In the genomic region with DNA sequence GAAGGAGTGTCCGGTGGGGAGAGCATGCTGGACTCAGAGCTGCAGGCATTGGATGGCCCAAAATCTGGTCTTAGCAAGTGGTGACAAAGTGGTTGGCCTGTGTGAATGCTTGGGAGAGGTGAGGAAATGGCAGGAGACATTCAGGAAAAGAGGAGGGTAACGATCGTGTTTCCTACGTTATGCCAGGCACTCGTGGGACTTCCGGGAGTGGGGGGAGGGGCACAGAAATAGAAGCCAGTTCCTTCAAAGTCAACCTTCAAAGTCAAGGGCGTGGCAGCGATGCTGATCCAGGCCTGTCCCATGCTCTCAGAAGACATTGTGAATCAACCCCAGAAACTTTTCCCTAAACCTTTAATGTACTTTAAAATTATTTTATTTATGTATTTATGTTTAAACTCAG, we compare ENCODE assay signal across 40 cellular contexts. TPM values are rescaled to one million over a fixed set of nuclear protein-coding genes. Genes with fewer than 3 reads are reported as not detected.
"Had no signal": no experiment of that assay in that cellular context is flagged by ENCODE, and none has a peak within 500 bp of the region (broad histone marks: within the 10 kb centered on the region; RNA-seq: fewer than 3 reads in every experiment).

No MANE protein-coding gene starts in this region.

- H3K36me3 ChIP-seq: adrenal gland, breast epithelium, cardiac muscle cell, colonic mucosa, gastrocnemius medialis, heart left ventricle had no signal

- H3K9me3 ChIP-seq: adrenal gland, breast epithelium, colonic mucosa, gastrocnemius medialis, heart left ventricle had no signal

- DNase-seq: activated B cell treated with CpG ODN at 0.5 μM for 24 hours; activated CD4-positive, alpha-beta T cell treated with anti-CD3 and anti-CD28 coated beads for 48 hours; activated CD8-positive, alpha-beta memory T cell treated with anti-CD3 and anti-CD28 coated beads, Interleukin-2, amount 10 ng/mL, durations not matched to agents 7 days and 5 days; activated CD8-positive, alpha-beta memory T cell treated with anti-CD3 and anti-CD28 coated beads, Interleukin-2, amount 50 U/mL, for 4 hours; activated CD8-positive, alpha-beta T cell treated with anti-CD3 and anti-CD28 coated beads for 36 hours; activated effector memory CD4-positive, alpha-beta T cell treated with anti-CD3 and anti-CD28 coated beads, Interleukin-2, amount 50 U/mL, for 16 hours; activated naive CD4-positive, alpha-beta T cell treated with anti-CD3 and anti-CD28 coated beads for 36 hours; activated naive CD8-positive, alpha-beta T cell treated with anti-CD3 and anti-CD28 coated beads for 36 hours; activated naive CD8-positive, alpha-beta T cell treated with anti-CD3 and anti-CD28 coated beads, Interleukin-2, amount 50 U/mL, for 24 hours; activated T-cell treated with anti-CD3 and anti-CD28 coated beads, Interleukin-2, amount 50 U/mL, for 1 hour; activated T-cell treated with anti-CD3 and anti-CD28 coated beads, Interleukin-2, amount 50 U/mL, for 48 hours; adrenal gland; amygdala; aorta; central memory CD4-positive, alpha-beta T cell; cerebellar nuclear complex; colonic mucosa; effector CD8-positive, alpha-beta T cell; foreskin keratinocyte; gastrocnemius medialis; glutamatergic neuron; heart left ventricle; T-helper 1 cell; T-helper 17 cell; T1000; WERI-Rb-1 had no signal

- H3K4me1 ChIP-seq: adrenal gland, colonic mucosa, gastrocnemius medialis had no signal

- H3K27ac Mint-ChIP-seq: activated B cell treated with CpG ODN at 0.5 μM for 24 hours; activated CD8-positive, alpha-beta memory T cell treated with anti-CD3 and anti-CD28 coated beads, Interleukin-2, amount 10 ng/mL, durations not matched to agents 7 days and 5 days; activated CD8-positive, alpha-beta T cell treated with anti-CD3 and anti-CD28 coated beads for 36 hours; activated naive CD4-positive, alpha-beta T cell treated with anti-CD3 and anti-CD28 coated beads for 36 hours; activated naive CD4-positive, alpha-beta T cell treated with anti-CD3 and anti-CD28 coated beads, Interleukin-2, amount 50 U/mL, for 24 hours; activated naive CD8-positive, alpha-beta T cell treated with anti-CD3 and anti-CD28 coated beads for 36 hours; activated naive CD8-positive, alpha-beta T cell treated with anti-CD3 and anti-CD28 coated beads, Interleukin-2, amount 50 U/mL, for 24 hours; activated T-helper 1 cell treated with anti-CD3 and anti-CD28 coated beads, Interleukin-12 subunit alpha, Interleukin-12 subunit beta, Interleukin-2, Interleukin-4 antibody, amounts not matched to agents 30 ng/mL and 10 ng/mL and 1 ng/mL, durations not matched to agents 14 hours and 24 hours and 36 hours; activated T-helper 2 cell treated with anti-CD3 and anti-CD28 coated beads, Interferon-gamma antibody, Interleukin-2, Interleukin-4, amounts not matched to agents 10 μg/mL and 5 μg/mL and 100 μg/mL, durations not matched to agents 14 hours and 24 hours and 36 hours; brain; T-helper 17 cell; T-helper 2 cell treated with Interferon-gamma antibody and Interleukin-4, amounts not matched to agents 5 μg/mL and 100 μg/mL, for 36 hours had no signal

- H3K4me3 Mint-ChIP-seq: activated B cell treated with CpG ODN at 0.5 μM for 24 hours; activated CD8-positive, alpha-beta memory T cell treated with anti-CD3 and anti-CD28 coated beads, Interleukin-2, amount 10 ng/mL, durations not matched to agents 7 days and 5 days; activated CD8-positive, alpha-beta T cell treated with anti-CD3 and anti-CD28 coated beads for 36 hours; activated naive CD4-positive, alpha-beta T cell treated with anti-CD3 and anti-CD28 coated beads for 36 hours; activated naive CD4-positive, alpha-beta T cell treated with anti-CD3 and anti-CD28 coated beads, Interleukin-2, amount 50 U/mL, for 24 hours; activated naive CD8-positive, alpha-beta T cell treated with anti-CD3 and anti-CD28 coated beads for 36 hours; activated naive CD8-positive, alpha-beta T cell treated with anti-CD3 and anti-CD28 coated beads, Interleukin-2, amount 50 U/mL, for 24 hours; activated T-helper 1 cell treated with anti-CD3 and anti-CD28 coated beads, Interleukin-12 subunit alpha, Interleukin-12 subunit beta, Interleukin-2, Interleukin-4 antibody, amounts not matched to agents 30 ng/mL and 10 ng/mL and 1 ng/mL, durations not matched to agents 14 hours and 24 hours and 36 hours; brain; T-helper 17 cell; T-helper 2 cell treated with Interferon-gamma antibody and Interleukin-4, amounts not matched to agents 5 μg/mL and 100 μg/mL, for 36 hours had no signal

- H3K27ac ChIP-seq: adrenal gland, breast epithelium, cardiac muscle cell, colonic mucosa, epithelial cell of prostate, foreskin keratinocyte, gastrocnemius medialis, heart left ventricle, WERI-Rb-1 had no signal

- H3K4me1 Mint-ChIP-seq: activated B cell treated with CpG ODN at 0.5 μM for 24 hours; activated CD8-positive, alpha-beta memory T cell treated with anti-CD3 and anti-CD28 coated beads, Interleukin-2, amount 10 ng/mL, durations not matched to agents 7 days and 5 days; activated naive CD4-positive, alpha-beta T cell treated with anti-CD3 and anti-CD28 coated beads, Interleukin-2, amount 50 U/mL, for 24 hours; activated naive CD8-positive, alpha-beta T cell treated with anti-CD3 and anti-CD28 coated beads for 36 hours; brain had no signal

- ATAC-seq: activated CD4-positive, CD25-positive, alpha-beta regulatory T cell treated with anti-CD3 and anti-CD28 coated beads, Interleukin-2, amount 50 U/mL, for 24 hours; activated CD8-positive, alpha-beta memory T cell treated with anti-CD3 and anti-CD28 coated beads, Interleukin-2, amount 10 ng/mL, durations not matched to agents 7 days and 5 days; activated CD8-positive, alpha-beta T cell treated with anti-CD3 and anti-CD28 coated beads for 36 hours; activated naive CD8-positive, alpha-beta T cell treated with anti-CD3 and anti-CD28 coated beads, Interleukin-2, amount 50 U/mL, for 24 hours; esophagus mucosa; foreskin keratinocyte; gastrocnemius medialis; heart left ventricle; T-helper 17 cell had no signal

- H3K36me3 Mint-ChIP-seq: activated CD8-positive, alpha-beta memory T cell treated with anti-CD3 and anti-CD28 coated beads, Interleukin-2, amount 10 ng/mL, durations not matched to agents 7 days and 5 days; activated naive CD8-positive, alpha-beta T cell treated with anti-CD3 and anti-CD28 coated beads for 36 hours; brain had no signal

- FAIRE-seq: endometrium, endothelial cell of umbilical vein had no signal

- H3K9me3 Mint-ChIP-seq: activated B cell treated with CpG ODN at 0.5 μM for 24 hours; activated CD8-positive, alpha-beta T cell treated with anti-CD3 and anti-CD28 coated beads for 36 hours; activated naive CD4-positive, alpha-beta T cell treated with anti-CD3 and anti-CD28 coated beads for 36 hours; activated naive CD4-positive, alpha-beta T cell treated with anti-CD3 and anti-CD28 coated beads, Interleukin-2, amount 50 U/mL, for 24 hours; activated naive CD8-positive, alpha-beta T cell treated with anti-CD3 and anti-CD28 coated beads for 36 hours; activated naive CD8-positive, alpha-beta T cell treated with anti-CD3 and anti-CD28 coated beads, Interleukin-2, amount 50 U/mL, for 24 hours; activated T-helper 1 cell treated with anti-CD3 and anti-CD28 coated beads, Interleukin-12 subunit alpha, Interleukin-12 subunit beta, Interleukin-2, Interleukin-4 antibody, amounts not matched to agents 30 ng/mL and 10 ng/mL and 1 ng/mL, durations not matched to agents 14 hours and 24 hours and 36 hours; activated T-helper 2 cell treated with anti-CD3 and anti-CD28 coated beads, Interferon-gamma antibody, Interleukin-2, Interleukin-4, amounts not matched to agents 10 μg/mL and 5 μg/mL and 100 μg/mL, durations not matched to agents 14 hours and 24 hours and 36 hours; T-helper 2 cell treated with Interferon-gamma antibody and Interleukin-4, amounts not matched to agents 5 μg/mL and 100 μg/mL, for 36 hours had no signal

- H3K4me3 ChIP-seq: adrenal gland, breast epithelium, cardiac muscle cell, colonic mucosa, gastrocnemius medialis, heart left ventricle had no signal

RNA-seq across cellular contexts. Expression of a gene that starts 3.8 kb away (rescaled TPM):
- total RNA-seq: activated B cell treated with CpG ODN at 0.5 μM for 24 hours; activated CD8-positive, alpha-beta memory T cell treated with anti-CD3 and anti-CD28 coated beads for 36 hours; activated CD8-positive, alpha-beta memory T cell treated with anti-CD3 and anti-CD28 coated beads, Interleukin-2, amount 10 ng/mL, durations not matched to agents 7 days and 5 days; activated CD8-positive, alpha-beta T cell treated with anti-CD3 and anti-CD28 coated beads for 36 hours; activated naive CD4-positive, alpha-beta T cell treated with anti-CD3 and anti-CD28 coated beads for 36 hours; activated naive CD8-positive, alpha-beta T cell treated with anti-CD3 and anti-CD28 coated beads for 36 hours; activated T-helper 1 cell treated with anti-CD3 and anti-CD28 coated beads, Interleukin-12 subunit alpha, Interleukin-12 subunit beta, Interleukin-2, Interleukin-4 antibody, amounts not matched to agents 30 ng/mL and 10 ng/mL and 1 ng/mL, durations not matched to agents 14 hours and 24 hours and 36 hours; activated T-helper 2 cell treated with anti-CD3 and anti-CD28 coated beads, Interferon-gamma antibody, Interleukin-2, Interleukin-4, amounts not matched to agents 10 μg/mL and 5 μg/mL and 100 μg/mL, durations not matched to agents 14 hours and 24 hours and 36 hours; adrenal gland; aorta; breast epithelium; cardiac muscle cell; dermis microvascular lymphatic vessel endothelial cell; endothelial cell of umbilical vein; foreskin keratinocyte; gastrocnemius medialis; heart left ventricle; T-helper 17 cell had no signal
- polyA plus RNA-seq: adrenal gland, cardiac muscle cell, endothelial cell of umbilical vein, foreskin keratinocyte, heart left ventricle had no signal

RNA-seq across cellular contexts. Expression of a gene that starts 15.5 kb away (rescaled TPM):
- total RNA-seq: activated B cell treated with CpG ODN at 0.5 μM for 24 hours; activated CD8-positive, alpha-beta memory T cell treated with anti-CD3 and anti-CD28 coated beads for 36 hours; activated CD8-positive, alpha-beta memory T cell treated with anti-CD3 and anti-CD28 coated beads, Interleukin-2, amount 10 ng/mL, durations not matched to agents 7 days and 5 days; activated CD8-positive, alpha-beta T cell treated with anti-CD3 and anti-CD28 coated beads for 36 hours; activated naive CD4-positive, alpha-beta T cell treated with anti-CD3 and anti-CD28 coated beads for 36 hours; activated naive CD8-positive, alpha-beta T cell treated with anti-CD3 and anti-CD28 coated beads for 36 hours; activated T-helper 1 cell treated with anti-CD3 and anti-CD28 coated beads, Interleukin-12 subunit alpha, Interleukin-12 subunit beta, Interleukin-2, Interleukin-4 antibody, amounts not matched to agents 30 ng/mL and 10 ng/mL and 1 ng/mL, durations not matched to agents 14 hours and 24 hours and 36 hours; activated T-helper 2 cell treated with anti-CD3 and anti-CD28 coated beads, Interferon-gamma antibody, Interleukin-2, Interleukin-4, amounts not matched to agents 10 μg/mL and 5 μg/mL and 100 μg/mL, durations not matched to agents 14 hours and 24 hours and 36 hours; adrenal gland; aorta; cardiac muscle cell; dermis microvascular lymphatic vessel endothelial cell; endothelial cell of umbilical vein; foreskin keratinocyte; heart left ventricle; T-helper 17 cell had no signal
- polyA plus RNA-seq: cardiac muscle cell, endothelial cell of umbilical vein, foreskin keratinocyte, heart left ventricle had no signal

RNA-seq across cellular contexts. Expression of a gene that starts 16.5 kb away (rescaled TPM):
- total RNA-seq: activated B cell treated with CpG ODN at 0.5 μM for 24 hours; activated CD8-positive, alpha-beta memory T cell treated with anti-CD3 and anti-CD28 coated beads for 36 hours; activated CD8-positive, alpha-beta memory T cell treated with anti-CD3 and anti-CD28 coated beads, Interleukin-2, amount 10 ng/mL, durations not matched to agents 7 days and 5 days; activated CD8-positive, alpha-beta T cell treated with anti-CD3 and anti-CD28 coated beads for 36 hours; activated naive CD4-positive, alpha-beta T cell treated with anti-CD3 and anti-CD28 coated beads for 36 hours; activated naive CD8-positive, alpha-beta T cell treated with anti-CD3 and anti-CD28 coated beads for 36 hours; activated T-helper 1 cell treated with anti-CD3 and anti-CD28 coated beads, Interleukin-12 subunit alpha, Interleukin-12 subunit beta, Interleukin-2, Interleukin-4 antibody, amounts not matched to agents 30 ng/mL and 10 ng/mL and 1 ng/mL, durations not matched to agents 14 hours and 24 hours and 36 hours; activated T-helper 2 cell treated with anti-CD3 and anti-CD28 coated beads, Interferon-gamma antibody, Interleukin-2, Interleukin-4, amounts not matched to agents 10 μg/mL and 5 μg/mL and 100 μg/mL, durations not matched to agents 14 hours and 24 hours and 36 hours; aorta; breast epithelium; dermis microvascular lymphatic vessel endothelial cell; endothelial cell of umbilical vein; gastrocnemius medialis; heart left ventricle; T-helper 17 cell had no signal
- polyA plus RNA-seq: endothelial cell of umbilical vein, heart left ventricle had no signal

RNA-seq across cellular contexts. Expression of a gene that starts 33.0 kb away (rescaled TPM):
- total RNA-seq: activated CD8-positive, alpha-beta memory T cell treated with anti-CD3 and anti-CD28 coated beads, Interleukin-2, amount 10 ng/mL, durations not matched to agents 7 days and 5 days had no signal

RNA-seq across cellular contexts. Expression of a gene that starts 46.1 kb away (rescaled TPM):
- total RNA-seq: activated B cell treated with CpG ODN at 0.5 μM for 24 hours; activated CD8-positive, alpha-beta memory T cell treated with anti-CD3 and anti-CD28 coated beads for 36 hours; activated CD8-positive, alpha-beta memory T cell treated with anti-CD3 and anti-CD28 coated beads, Interleukin-2, amount 10 ng/mL, durations not matched to agents 7 days and 5 days; activated CD8-positive, alpha-beta T cell treated with anti-CD3 and anti-CD28 coated beads for 36 hours; activated naive CD4-positive, alpha-beta T cell treated with anti-CD3 and anti-CD28 coated beads for 36 hours; activated naive CD8-positive, alpha-beta T cell treated with anti-CD3 and anti-CD28 coated beads for 36 hours; activated T-helper 1 cell treated with anti-CD3 and anti-CD28 coated beads, Interleukin-12 subunit alpha, Interleukin-12 subunit beta, Interleukin-2, Interleukin-4 antibody, amounts not matched to agents 30 ng/mL and 10 ng/mL and 1 ng/mL, durations not matched to agents 14 hours and 24 hours and 36 hours; activated T-helper 2 cell treated with anti-CD3 and anti-CD28 coated beads, Interferon-gamma antibody, Interleukin-2, Interleukin-4, amounts not matched to agents 10 μg/mL and 5 μg/mL and 100 μg/mL, durations not matched to agents 14 hours and 24 hours and 36 hours; aorta; dermis microvascular lymphatic vessel endothelial cell; endothelial cell of umbilical vein; foreskin keratinocyte; gastrocnemius medialis; heart left ventricle; T-helper 17 cell had no signal
- polyA plus RNA-seq: endothelial cell of umbilical vein, foreskin keratinocyte, heart left ventricle had no signal
